Comparison of ENCODE assay signal across 8 cellular contexts in genomic region chr14:63203618-63204406, GRCh38. TPM values are rescaled to one million over a fixed set of nuclear protein-coding genes. Genes with fewer than 3 reads are reported as not detected.
A peak's percentile ranks its signal among the peaks of the same experiment; 100 is the strongest.
DNase-seq lines count a peak whose midpoint lies in the region; ATAC-seq, FAIRE-seq and TF ChIP-seq lines count a peak whose summit lies in the region.

No MANE protein-coding gene starts in this region.

- DNase-seq in A172 (ENCODE audit: low spot score) (peak; percentile 88), SK-N-DZ (ENCODE audit: low spot score) (peak; percentile 4), foreskin fibroblast (peak; percentile 84 to 96), neural crest cell (ENCODE audit: low read depth, low spot score) (peak; percentile 55), GM19239 (ENCODE audit: insufficient read length, low spot score) (no peak)
- no peak for DNase-seq in activated naive CD8-positive, alpha-beta T cell treated with anti-CD3 and anti-CD28 coated beads for 36 hours

- H3K36me3 Mint-ChIP-seq in neural crest cell (ENCODE audit: low read depth): no peaks in the 10 kb centered on the region
- H3K36me3 Mint-ChIP-seq in activated naive CD8-positive, alpha-beta T cell treated with anti-CD3 and anti-CD28 coated beads for 36 hours: no peaks in the 10 kb centered on the region

- no peaks in the 10 kb centered on the region for H3K9me3 Mint-ChIP-seq in neural crest cell
- no peaks in the 10 kb centered on the region for H3K9me3 Mint-ChIP-seq in activated naive CD8-positive, alpha-beta T cell treated with anti-CD3 and anti-CD28 coated beads for 36 hours

- H3K27ac Mint-ChIP-seq in neural crest cell (ENCODE audit: unreplicated experiment): no peak overlapping the region
- H3K27ac Mint-ChIP-seq in activated naive CD8-positive, alpha-beta T cell treated with anti-CD3 and anti-CD28 coated beads for 36 hours: no peak overlapping the region

- no peak for FAIRE-seq in GM19239 (lab: Jason Lieb, UNC)

- ATAC-seq in HG03460 (IDR thresholded peaks at IDR 0.05; ENCODE audit: unreplicated experiment): no peak

- H3K36me3 ChIP-seq in HUES48 (ENCODE audit: control insufficient read depth, insufficient read depth, low read length): no peaks in the 10 kb centered on the region

- H3K9ac ChIP-seq in HUES48 (ENCODE audit: low read depth, low read length): no peak overlapping the region

- H3K4me3 ChIP-seq in HUES48 (ENCODE audit: low read depth, low read length) (peak overlapping the region; percentile 35), foreskin fibroblast (ENCODE audit: low read depth in 1 of 2, low read length in 2 of 2) (peak overlapping the region; percentile 66 to 71)

- no peaks in the 10 kb centered on the region for H3K27me3 Mint-ChIP-seq in neural crest cell (ENCODE audit: low read depth)
- H3K27me3 Mint-ChIP-seq in activated naive CD8-positive, alpha-beta T cell treated with anti-CD3 and anti-CD28 coated beads for 36 hours: peaks cover 23% of the 10 kb centered on the region

- H3K27me3 ChIP-seq in HUES48 (ENCODE audit: control insufficient read depth, insufficient read depth, low read length): no peaks in the 10 kb centered on the region

- H3K4me1 Mint-ChIP-seq in neural crest cell: peaks cover 7% of the 10 kb centered on the region
- no peaks in the 10 kb centered on the region for H3K4me1 Mint-ChIP-seq in activated naive CD8-positive, alpha-beta T cell treated with anti-CD3 and anti-CD28 coated beads for 36 hours

- peak overlapping the region; percentile 75 for H3K27ac ChIP-seq in HUES48 (ENCODE audit: low read depth, low read length)

- H3K4me1 ChIP-seq in HUES48 (ENCODE audit: control insufficient read depth, insufficient read depth, low read length): peaks cover 21% of the 10 kb centered on the region

- H3K9me3 ChIP-seq in HUES48 (ENCODE audit: control insufficient read depth, insufficient read depth, low read length): no peaks in the 10 kb centered on the region

- no peak overlapping the region for H3K4me3 Mint-ChIP-seq in neural crest cell
- H3K4me3 Mint-ChIP-seq in activated naive CD8-positive, alpha-beta T cell treated with anti-CD3 and anti-CD28 coated beads for 36 hours: no peak overlapping the region

- peak; percentile 29 for TF ChIP-seq CTCF in foreskin fibroblast (IDR thresholded peaks at IDR 0.05; ENCODE audit: low read depth, low read length)
- TF ChIP-seq CTCF in neural crest cell (conservative IDR thresholded peaks at IDR 0.05): peak; percentile 16

RNA-seq across cellular contexts. Expression of gene RHOJ, which starts 0.4 kb away (rescaled TPM):
- total RNA-seq in A172 (2014; rRNA removed; shearing (Covaris generic)): 0.10 and 1.1 TPM in 2 replicates
- not detected in 2 replicates for polyA plus RNA-seq in SK-N-DZ (2014; cell fraction: cytosol; rRNA removed)
- polyA plus RNA-seq in SK-N-DZ (2014; cell fraction: nucleus; rRNA removed): not detected in 2 replicates
- total RNA-seq in neural crest cell: 28.0 and 34.6 TPM in 2 replicates
- not detected for total RNA-seq in activated naive CD8-positive, alpha-beta T cell treated with anti-CD3 and anti-CD28 coated beads for 36 hours

Comparison
In these comparisons a context has a peak if more than half of its experiments do, and no peak if none do; other contexts are left out.
1. DNase-seq: peak in A172 (single experiment), SK-N-DZ (single experiment), foreskin fibroblast (2 of 2) and neural crest cell (single experiment); none in GM19239 (single experiment) and activated naive CD8-positive, alpha-beta T cell treated with anti-CD3 and anti-CD28 coated beads for 36 hours (single experiment).
2. RNA of gene RHOJ, which starts 0.4 kb away (total RNA-seq): 28.0 to 34.6 TPM in neural crest cell; 0.10 to 1.1 TPM in A172 and not detected in activated naive CD8-positive, alpha-beta T cell treated with anti-CD3 and anti-CD28 coated beads for 36 hours; every median in the first group is over 10 times any median in the second.